In genomic region chr9:18694959-18695668, GRCh38 we compare ENCODE assay signal across 24 cellular contexts.
"Had no signal": no experiment of that assay in that cellular context is flagged by ENCODE, and none has a peak within 500 bp of the region (broad histone marks: within the 10 kb centered on the region; RNA-seq: fewer than 3 reads in every experiment).

No MANE protein-coding gene starts in this region.

- DNase-seq: colonic mucosa; cortex of kidney; effector CD8-positive, alpha-beta T cell; effector memory CD8-positive, alpha-beta T cell; erythroblast; esophagus squamous epithelium; foreskin fibroblast; foreskin melanocyte; gastrocnemius medialis; glutamatergic neuron; head of caudate nucleus; heart right ventricle; hippocampal formation; left cardiac atrium; left lung; left ventricle myocardium superior; lower lobe of right lung; mesenchymal stem cell; mucosa of descending colon; naive B cell had no signal

- H3K4me3 ChIP-seq: colonic mucosa, esophagus squamous epithelium, gastrocnemius medialis, heart right ventricle, left lung, lower lobe of right lung, mucosa of descending colon had no signal

- ATAC-seq: effector memory CD8-positive, alpha-beta T cell; esophagus mucosa; gastrocnemius medialis; heart right ventricle; left cardiac atrium; left lung; left ventricle myocardium superior; lower lobe of right lung; mucosa of descending colon had no signal

- H3K27me3 Mint-ChIP-seq: dendritic cell treated with granulocyte-macrophage colony-stimulating factor and Interleukin-4, amounts not matched to agents 40 ng/mL and 50 ng/mL, for 4 days; naive B cell had no signal

- H3K27ac ChIP-seq: colonic mucosa, epithelial cell of prostate, esophagus squamous epithelium, gastrocnemius medialis, heart right ventricle, left lung, lower lobe of right lung had no signal

- H3K4me1 Mint-ChIP-seq: naive B cell had no signal

- H3K27ac Mint-ChIP-seq: dendritic cell treated with granulocyte-macrophage colony-stimulating factor and Interleukin-4, amounts not matched to agents 40 ng/mL and 50 ng/mL, for 4 days; effector memory CD8-positive, alpha-beta T cell; mesothelial cell of epicardium had no signal

- H3K4me3 Mint-ChIP-seq: dendritic cell treated with granulocyte-macrophage colony-stimulating factor and Interleukin-4, amounts not matched to agents 40 ng/mL and 50 ng/mL, for 4 days; effector memory CD8-positive, alpha-beta T cell; mesothelial cell of epicardium had no signal

- H3K4me1 ChIP-seq: colonic mucosa, esophagus squamous epithelium, gastrocnemius medialis, left lung, lower lobe of right lung had no signal

- H3K27me3 ChIP-seq: colonic mucosa, esophagus squamous epithelium, gastrocnemius medialis, heart right ventricle, left lung had no signal

- H3K36me3 ChIP-seq: colonic mucosa, gastrocnemius medialis, left lung, lower lobe of right lung had no signal

- H3K9me3 ChIP-seq: colonic mucosa, gastrocnemius medialis had no signal
